1 cellular context compared by ENCODE assay signal in genomic region chr3:37271636-37272035, GRCh38.
TF ChIP-seq lines count a peak whose summit lies in the region.

No MANE protein-coding gene starts in this region.

TF ChIP-seq in GM23338, 12 proteins besides CTCF, POLR2A, EP300 and RAD21 (continued from another document):
- TF ChIP-seq, protein P1, sequence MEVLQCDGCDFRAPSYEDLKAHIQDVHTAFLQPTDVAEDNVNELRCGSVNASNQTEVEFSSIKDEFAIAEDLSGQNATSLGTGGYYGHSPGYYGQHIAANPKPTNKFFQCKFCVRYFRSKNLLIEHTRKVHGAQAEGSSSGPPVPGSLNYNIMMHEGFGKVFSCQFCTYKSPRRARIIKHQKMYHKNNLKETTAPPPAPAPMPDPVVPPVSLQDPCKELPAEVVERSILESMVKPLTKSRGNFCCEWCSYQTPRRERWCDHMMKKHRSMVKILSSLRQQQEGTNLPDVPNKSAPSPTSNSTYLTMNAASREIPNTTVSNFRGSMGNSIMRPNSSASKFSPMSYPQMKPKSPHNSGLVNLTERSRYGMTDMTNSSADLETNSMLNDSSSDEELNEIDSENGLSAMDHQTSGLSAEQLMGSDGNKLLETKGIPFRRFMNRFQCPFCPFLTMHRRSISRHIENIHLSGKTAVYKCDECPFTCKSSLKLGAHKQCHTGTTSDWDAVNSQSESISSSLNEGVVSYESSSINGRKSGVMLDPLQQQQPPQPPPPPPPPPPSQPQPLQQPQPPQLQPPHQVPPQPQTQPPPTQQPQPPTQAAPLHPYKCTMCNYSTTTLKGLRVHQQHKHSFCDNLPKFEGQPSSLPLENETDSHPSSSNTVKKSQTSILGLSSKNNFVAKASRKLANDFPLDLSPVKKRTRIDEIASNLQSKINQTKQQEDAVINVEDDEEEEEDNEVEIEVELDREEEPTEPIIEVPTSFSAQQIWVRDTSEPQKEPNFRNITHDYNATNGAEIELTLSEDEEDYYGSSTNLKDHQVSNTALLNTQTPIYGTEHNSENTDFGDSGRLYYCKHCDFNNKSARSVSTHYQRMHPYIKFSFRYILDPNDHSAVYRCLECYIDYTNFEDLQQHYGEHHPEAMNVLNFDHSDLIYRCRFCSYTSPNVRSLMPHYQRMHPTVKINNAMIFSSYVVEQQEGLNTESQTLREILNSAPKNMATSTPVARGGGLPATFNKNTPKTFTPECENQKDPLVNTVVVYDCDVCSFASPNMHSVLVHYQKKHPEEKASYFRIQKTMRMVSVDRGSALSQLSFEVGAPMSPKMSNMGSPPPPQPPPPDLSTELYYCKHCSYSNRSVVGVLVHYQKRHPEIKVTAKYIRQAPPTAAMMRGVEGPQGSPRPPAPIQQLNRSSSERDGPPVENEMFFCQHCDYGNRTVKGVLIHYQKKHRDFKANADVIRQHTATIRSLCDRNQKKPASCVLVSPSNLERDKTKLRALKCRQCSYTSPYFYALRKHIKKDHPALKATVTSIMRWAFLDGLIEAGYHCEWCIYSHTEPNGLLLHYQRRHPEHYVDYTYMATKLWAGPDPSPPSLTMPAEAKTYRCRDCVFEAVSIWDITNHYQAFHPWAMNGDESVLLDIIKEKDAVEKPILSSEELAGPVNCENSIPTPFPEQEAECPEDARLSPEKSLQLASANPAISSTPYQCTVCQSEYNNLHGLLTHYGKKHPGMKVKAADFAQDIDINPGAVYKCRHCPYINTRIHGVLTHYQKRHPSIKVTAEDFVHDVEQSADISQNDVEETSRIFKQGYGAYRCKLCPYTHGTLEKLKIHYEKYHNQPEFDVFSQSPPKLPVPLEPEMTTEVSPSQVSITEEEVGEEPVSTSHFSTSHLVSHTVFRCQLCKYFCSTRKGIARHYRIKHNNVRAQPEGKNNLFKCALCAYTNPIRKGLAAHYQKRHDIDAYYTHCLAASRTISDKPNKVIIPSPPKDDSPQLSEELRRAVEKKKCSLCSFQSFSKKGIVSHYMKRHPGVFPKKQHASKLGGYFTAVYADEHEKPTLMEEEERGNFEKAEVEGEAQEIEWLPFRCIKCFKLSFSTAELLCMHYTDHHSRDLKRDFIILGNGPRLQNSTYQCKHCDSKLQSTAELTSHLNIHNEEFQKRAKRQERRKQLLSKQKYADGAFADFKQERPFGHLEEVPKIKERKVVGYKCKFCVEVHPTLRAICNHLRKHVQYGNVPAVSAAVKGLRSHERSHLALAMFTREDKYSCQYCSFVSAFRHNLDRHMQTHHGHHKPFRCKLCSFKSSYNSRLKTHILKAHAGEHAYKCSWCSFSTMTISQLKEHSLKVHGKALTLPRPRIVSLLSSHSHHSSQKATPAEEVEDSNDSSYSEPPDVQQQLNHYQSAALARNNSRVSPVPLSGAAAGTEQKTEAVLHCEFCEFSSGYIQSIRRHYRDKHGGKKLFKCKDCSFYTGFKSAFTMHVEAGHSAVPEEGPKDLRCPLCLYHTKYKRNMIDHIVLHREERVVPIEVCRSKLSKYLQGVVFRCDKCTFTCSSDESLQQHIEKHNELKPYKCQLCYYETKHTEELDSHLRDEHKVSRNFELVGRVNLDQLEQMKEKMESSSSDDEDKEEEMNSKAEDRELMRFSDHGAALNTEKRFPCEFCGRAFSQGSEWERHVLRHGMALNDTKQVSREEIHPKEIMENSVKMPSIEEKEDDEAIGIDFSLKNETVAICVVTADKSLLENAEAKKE (CRISPR knock-in tag; IDR thresholded peaks at IDR 0.05), result no peak
- TF ChIP-seq STAT1 (IDR thresholded peaks at IDR 0.05; ENCODE audit: unreplicated experiment), result no peak
- TF ChIP-seq POLR2AphosphoS5 (IDR thresholded peaks at IDR 0.05; ENCODE audit: low read depth), result no peak
- no peak for TF ChIP-seq JUNB (IDR thresholded peaks at IDR 0.05; ENCODE audit: unreplicated experiment)
- no peak for TF ChIP-seq ZNF331 (CRISPR knock-in tag; IDR thresholded peaks at IDR 0.05; ENCODE audit: low read depth)
- no peak for TF ChIP-seq NANOG (IDR thresholded peaks at IDR 0.05; ENCODE audit: borderline replicate concordance)
